ENCODE assay signal across 1 cellular context in the genomic region with DNA sequence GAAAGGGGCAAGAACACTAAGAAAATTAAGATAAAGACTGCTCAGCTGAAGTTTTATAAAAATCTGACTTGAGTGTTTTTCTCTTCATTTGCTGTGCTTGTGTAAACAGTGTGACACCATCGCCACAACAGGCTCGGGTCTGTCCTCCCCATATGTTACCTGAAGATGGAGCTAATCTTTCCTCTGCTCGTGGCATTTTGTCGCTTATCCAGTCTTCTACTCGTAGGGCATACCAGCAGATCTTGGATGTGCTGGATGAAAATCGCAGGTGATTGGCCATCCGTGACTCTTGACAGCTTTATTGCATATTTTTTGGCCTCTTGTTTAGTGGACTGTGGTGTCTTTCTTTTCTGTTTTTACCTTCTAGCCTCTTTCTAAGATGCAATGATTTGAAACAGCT.
A peak's percentile ranks its signal among the peaks of the same experiment; 100 is the strongest.
TF ChIP-seq lines count a peak whose summit lies in the region.

No MANE protein-coding gene starts in this region.

TF ChIP-seq in HepG2, 621 proteins besides CTCF, POLR2A, EP300 and RAD21:
- no peak for TF ChIP-seq HOXA3 (CRISPR knock-in tag; IDR thresholded peaks at IDR 0.05)
- TF ChIP-seq, protein P1, sequence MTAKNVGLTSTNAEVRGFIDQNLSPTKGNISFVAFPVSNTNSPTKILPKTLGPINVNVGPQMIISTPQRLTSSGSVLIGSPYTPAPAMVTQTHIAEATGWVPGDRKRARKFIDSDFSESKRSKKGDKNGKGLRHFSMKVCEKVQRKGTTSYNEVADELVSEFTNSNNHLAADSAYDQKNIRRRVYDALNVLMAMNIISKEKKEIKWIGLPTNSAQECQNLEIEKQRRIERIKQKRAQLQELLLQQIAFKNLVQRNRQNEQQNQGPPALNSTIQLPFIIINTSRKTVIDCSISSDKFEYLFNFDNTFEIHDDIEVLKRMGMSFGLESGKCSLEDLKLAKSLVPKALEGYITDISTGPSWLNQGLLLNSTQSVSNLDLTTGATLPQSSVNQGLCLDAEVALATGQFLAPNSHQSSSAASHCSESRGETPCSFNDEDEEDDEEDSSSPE (CRISPR knock-in tag; IDR thresholded peaks at IDR 0.05): no peak
- TF ChIP-seq, protein P2, sequence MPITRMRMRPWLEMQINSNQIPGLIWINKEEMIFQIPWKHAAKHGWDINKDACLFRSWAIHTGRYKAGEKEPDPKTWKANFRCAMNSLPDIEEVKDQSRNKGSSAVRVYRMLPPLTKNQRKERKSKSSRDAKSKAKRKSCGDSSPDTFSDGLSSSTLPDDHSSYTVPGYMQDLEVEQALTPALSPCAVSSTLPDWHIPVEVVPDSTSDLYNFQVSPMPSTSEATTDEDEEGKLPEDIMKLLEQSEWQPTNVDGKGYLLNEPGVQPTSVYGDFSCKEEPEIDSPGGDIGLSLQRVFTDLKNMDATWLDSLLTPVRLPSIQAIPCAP (CRISPR knock-in tag; IDR thresholded peaks at IDR 0.05; ENCODE audit: low read depth): no peak
- peak; percentile 34 for TF ChIP-seq HNRNPK (IDR thresholded peaks at IDR 0.05; ENCODE audit: low read depth, low read length, poor library complexity, severe bottlenecking)
- TF ChIP-seq FOXA1 (IDR thresholded peaks at IDR 0.05): no peak
- TF ChIP-seq FOXA1 (CRISPR knock-in tag; IDR thresholded peaks at IDR 0.05): 0 out of 2 replicates have a peak, but pooled peaks have one; percentile 7
- no peak for TF ChIP-seq ARNTL (CRISPR knock-in tag; IDR thresholded peaks at IDR 0.05)
- TF ChIP-seq, protein P3, sequence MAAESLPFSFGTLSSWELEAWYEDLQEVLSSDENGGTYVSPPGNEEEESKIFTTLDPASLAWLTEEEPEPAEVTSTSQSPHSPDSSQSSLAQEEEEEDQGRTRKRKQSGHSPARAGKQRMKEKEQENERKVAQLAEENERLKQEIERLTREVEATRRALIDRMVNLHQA (CRISPR knock-in tag; IDR thresholded peaks at IDR 0.05): no peak
